In the genomic region with DNA sequence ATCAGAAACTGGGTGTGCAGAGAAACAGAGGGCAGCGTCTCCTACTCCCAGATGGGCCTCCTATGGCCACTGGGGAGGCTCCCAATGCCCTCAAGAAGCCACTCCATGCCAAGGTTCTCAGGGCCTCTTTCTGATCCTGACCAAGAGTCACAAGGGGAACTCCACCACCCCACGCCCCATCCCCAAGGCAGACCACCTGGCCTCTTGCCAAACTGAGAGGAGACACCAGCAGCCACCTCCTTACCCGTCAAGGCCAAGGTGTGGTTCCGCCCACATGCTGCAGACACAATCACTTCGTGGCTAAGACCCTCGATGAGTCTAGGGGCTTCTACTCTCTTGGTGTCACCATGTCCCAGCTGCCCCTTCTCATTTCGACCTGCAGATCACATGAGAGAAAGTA, we compare ENCODE assay signal across 25 cellular contexts. TPM values are rescaled to one million over a fixed set of nuclear protein-coding genes. Genes with fewer than 3 reads are reported as not detected.
A peak's percentile ranks its signal among the peaks of the same experiment; 100 is the strongest.
DNase-seq lines count a peak whose midpoint lies in the region; ATAC-seq and TF ChIP-seq lines count a peak whose summit lies in the region.
"Had no signal": no experiment of that assay in that cellular context is flagged by ENCODE, and none has a peak within 500 bp of the region (broad histone marks: within the 10 kb centered on the region; RNA-seq: fewer than 3 reads in every experiment).

No MANE protein-coding gene starts in this region.

- H3K9ac ChIP-seq in endodermal cell (ENCODE audit: extremely low read depth, low read length, poor library complexity, severe bottlenecking): no peak overlapping the region

- 93 to 97% methylated on average over 5 to 7 of the region's 7 CpGs for WGBS in endodermal cell (ENCODE audit: insufficient coverage in 1 of 2, insufficient read length in 1 of 2), 2 experiments

- H3K9me3 Mint-ChIP-seq in activated T-cell treated with anti-CD3 and anti-CD28 coated beads, Interleukin-2, amount 50 U/mL, for 72 hours: no peaks in the 10 kb centered on the region
- H3K9me3 Mint-ChIP-seq in activated T-cell treated with anti-CD3 and anti-CD28 coated beads, Interleukin-2, amount 50 U/mL, for 4 hours: no peaks in the 10 kb centered on the region
- H3K9me3 Mint-ChIP-seq in activated naive CD8-positive, alpha-beta T cell (ENCODE audit: low read depth): no peaks in the 10 kb centered on the region
- no peaks in the 10 kb centered on the region for H3K9me3 Mint-ChIP-seq in endodermal cell
- no peaks in the 10 kb centered on the region for H3K9me3 Mint-ChIP-seq in progenitor cell of endocrine pancreas (ENCODE audit: low read depth)
- H3K9me3 Mint-ChIP-seq: HFFc6 had no signal

- no peak for DNase-seq in activated T-cell treated with anti-CD3 and anti-CD28 coated beads, Interleukin-2, amount 50 U/mL, for 72 hours
- DNase-seq in activated T-cell treated with anti-CD3 and anti-CD28 coated beads, Interleukin-2, amount 50 U/mL, for 4 hours: no peak
- DNase-seq in endodermal cell: no peak
- no peak for DNase-seq in progenitor cell of endocrine pancreas (ENCODE audit: low spot score, unreplicated experiment)
- no peak for DNase-seq in NCI-H69 (lab: John Stamatoyannopoulos, UW)
- DNase-seq in COLO829 (ENCODE audit: low spot score): no peak
- no peak for DNase-seq in DMS153 treated with DMSO at 0.1 percent for 48 hours (lab: John Stamatoyannopoulos, UW; ENCODE audit: unreplicated experiment)
- DNase-seq: DMS 273 treated with DMSO at 0.1 percent for 48 hours; GF-D8; GOT3; HFFc6; Kasumi-1; MM.1S; NCI-H1092 treated with DMSO at 0.1 percent for 48 hours; NCI-H1694; NCI-H2107; NCI-H345; NCI-H526 treated with DMSO at 0.1 percent for 48 hours; NK-92 treated with Interleukin-12 subunit alpha and Interleukin-12 subunit beta, amount 100 ng/mL, for 24 hours; SJCRH30 had no signal

- H3K4me3 Mint-ChIP-seq in activated T-cell treated with anti-CD3 and anti-CD28 coated beads, Interleukin-2, amount 50 U/mL, for 72 hours: no peak overlapping the region
- H3K4me3 Mint-ChIP-seq in activated T-cell treated with anti-CD3 and anti-CD28 coated beads, Interleukin-2, amount 50 U/mL, for 4 hours: no peak overlapping the region
- no peak overlapping the region for H3K4me3 Mint-ChIP-seq in activated naive CD8-positive, alpha-beta T cell
- H3K4me3 Mint-ChIP-seq in endodermal cell (no peak overlapping the region), progenitor cell of endocrine pancreas (ENCODE audit: low read depth) (no peak overlapping the region)
- H3K4me3 Mint-ChIP-seq: HFFc6 had no signal

- peaks cover 97% of the 10 kb centered on the region for H3K36me3 ChIP-seq in endodermal cell (ENCODE audit: control insufficient read depth, insufficient read depth, low read length)

- no peak overlapping the region for H3K27ac ChIP-seq in endodermal cell (ENCODE audit: low read depth, low read length)
- H3K27ac ChIP-seq: A549, SJCRH30 had no signal

- H3K36me3 Mint-ChIP-seq in activated T-cell treated with anti-CD3 and anti-CD28 coated beads, Interleukin-2, amount 50 U/mL, for 72 hours (ENCODE audit: insufficient read depth in 2 of 2): peaks cover 10 to 59% of the 10 kb centered on the region in 2 donors
- H3K36me3 Mint-ChIP-seq in activated T-cell treated with anti-CD3 and anti-CD28 coated beads, Interleukin-2, amount 50 U/mL, for 4 hours (ENCODE audit: insufficient read depth): peaks cover 46% of the 10 kb centered on the region
- H3K36me3 Mint-ChIP-seq in activated naive CD8-positive, alpha-beta T cell: no peaks in the 10 kb centered on the region
- H3K36me3 Mint-ChIP-seq in endodermal cell (ENCODE audit: low read depth): peaks cover 92% of the 10 kb centered on the region
- H3K36me3 Mint-ChIP-seq in progenitor cell of endocrine pancreas (ENCODE audit: insufficient read depth): peaks cover 44% of the 10 kb centered on the region

- no peaks in the 10 kb centered on the region for H3K9me3 ChIP-seq in endodermal cell (ENCODE audit: control insufficient read depth, low read length)
- H3K9me3 ChIP-seq: A549; BLaER1 treated with 17β-estradiol and CSF1 and Interleukin-3, amounts not matched to agents 10 nM and 100 nM; SJCRH30 had no signal

- peak overlapping the region; percentile 40 for H3K27ac Mint-ChIP-seq in activated T-cell treated with anti-CD3 and anti-CD28 coated beads, Interleukin-2, amount 50 U/mL, for 72 hours
- peak overlapping the region; percentile 46 for H3K27ac Mint-ChIP-seq in activated naive CD8-positive, alpha-beta T cell
- H3K27ac Mint-ChIP-seq in endodermal cell: peak overlapping the region; percentile 70
- H3K27ac Mint-ChIP-seq in progenitor cell of endocrine pancreas: peak overlapping the region; percentile 45

- no peak for ATAC-seq in activated T-cell treated with anti-CD3 and anti-CD28 coated beads, Interleukin-2, amount 50 U/mL, for 72 hours (replicated peaks in 1 of 2)
- ATAC-seq in activated T-cell treated with anti-CD3 and anti-CD28 coated beads, Interleukin-2, amount 50 U/mL, for 4 hours: no peak
- ATAC-seq: A549 had no signal

- H3K27me3 ChIP-seq in endodermal cell (ENCODE audit: control insufficient read depth, insufficient read depth, low read length, poor library complexity, severe bottlenecking): no peaks in the 10 kb centered on the region
- H3K27me3 ChIP-seq: BLaER1 treated with 17β-estradiol and CSF1 and Interleukin-3, amounts not matched to agents 10 nM and 100 nM; SJCRH30 had no signal

- peaks cover 23% of the 10 kb centered on the region for H3K4me1 Mint-ChIP-seq in activated T-cell treated with anti-CD3 and anti-CD28 coated beads, Interleukin-2, amount 50 U/mL, for 72 hours (ENCODE audit: low read depth)
- H3K4me1 Mint-ChIP-seq in activated T-cell treated with anti-CD3 and anti-CD28 coated beads, Interleukin-2, amount 50 U/mL, for 4 hours (ENCODE audit: low read depth): no peaks in the 10 kb centered on the region
- peaks cover 8% of the 10 kb centered on the region for H3K4me1 Mint-ChIP-seq in activated naive CD8-positive, alpha-beta T cell (ENCODE audit: low read depth)
- H3K4me1 Mint-ChIP-seq in endodermal cell (no peaks in the 10 kb centered on the region), progenitor cell of endocrine pancreas (ENCODE audit: low read depth) (peaks cover 2% of the 10 kb centered on the region)

- H3K4me3 ChIP-seq in endodermal cell (ENCODE audit: low read length): no peak overlapping the region
- H3K4me3 ChIP-seq: A549; BLaER1 treated with 17β-estradiol and CSF1 and Interleukin-3, amounts not matched to agents 10 nM and 100 nM; SJCRH30 had no signal

- TF ChIP-seq CTCF in endodermal cell (conservative IDR thresholded peaks at IDR 0.05) (no peak), progenitor cell of endocrine pancreas (IDR thresholded peaks at IDR 0.05; ENCODE audit: unreplicated experiment) (no peak)

- no peaks in the 10 kb centered on the region for H3K4me1 ChIP-seq in endodermal cell (ENCODE audit: control insufficient read depth, insufficient read depth, low read length)
- H3K4me1 ChIP-seq: A549, SJCRH30 had no signal

- no peaks in the 10 kb centered on the region for H3K27me3 Mint-ChIP-seq in activated T-cell treated with anti-CD3 and anti-CD28 coated beads, Interleukin-2, amount 50 U/mL, for 72 hours (ENCODE audit: low read depth)
- no peaks in the 10 kb centered on the region for H3K27me3 Mint-ChIP-seq in activated T-cell treated with anti-CD3 and anti-CD28 coated beads, Interleukin-2, amount 50 U/mL, for 4 hours (ENCODE audit: low read depth)
- no peaks in the 10 kb centered on the region for H3K27me3 Mint-ChIP-seq in activated naive CD8-positive, alpha-beta T cell
- H3K27me3 Mint-ChIP-seq in endodermal cell (ENCODE audit: insufficient read depth) (no peaks in the 10 kb centered on the region), progenitor cell of endocrine pancreas (no peaks in the 10 kb centered on the region)

RNA-seq across cellular contexts. Expression of gene RCC2, which starts 17.0 kb away (rescaled TPM):
- 100 to 1,000 TPM; 217 to 272 TPM for total RNA-seq in activated T-cell treated with anti-CD3 and anti-CD28 coated beads, Interleukin-2, amount 50 U/mL, for 72 hours
- total RNA-seq in activated T-cell treated with anti-CD3 and anti-CD28 coated beads, Interleukin-2, amount 50 U/mL, for 4 hours: 100 to 1,000 TPM; 114 to 130 (median 122) TPM
- total RNA-seq in endodermal cell: 100 to 1,000 TPM; 240 to 325 TPM
- polyA plus RNA-seq in endodermal cell (2013, experiment 1 of 2): 136 TPM
- polyA plus RNA-seq in endodermal cell (2013, experiment 2 of 2): 129 TPM
- total RNA-seq in progenitor cell of endocrine pancreas: 193 and 196 TPM in 2 replicates

RNA-seq across cellular contexts. Expression of gene PADI6, which starts 50.5 kb away (rescaled TPM):
- not detected for total RNA-seq in activated T-cell treated with anti-CD3 and anti-CD28 coated beads, Interleukin-2, amount 50 U/mL, for 72 hours
- total RNA-seq in activated T-cell treated with anti-CD3 and anti-CD28 coated beads, Interleukin-2, amount 50 U/mL, for 4 hours: not detected
- total RNA-seq in endodermal cell: not detected
- polyA plus RNA-seq in endodermal cell (2013, experiment 1 of 2): not detected
- not detected for polyA plus RNA-seq in endodermal cell (2013, experiment 2 of 2)
- total RNA-seq in progenitor cell of endocrine pancreas: not detected in 2 replicates
- total RNA-seq: Daoy, HFFc6, OCI-LY7, SJCRH30 had no signal
- polyA plus RNA-seq: A549 had no signal
